ENCODE assay signal across 23 cellular contexts in genomic region chr18:74216661-74217110, GRCh38.
"Had no signal": no experiment of that assay in that cellular context is flagged by ENCODE, and none has a peak within 500 bp of the region (broad histone marks: within the 10 kb centered on the region; RNA-seq: fewer than 3 reads in every experiment).

No MANE protein-coding gene starts in this region.

- H3K27ac ChIP-seq: coronary artery, left ventricle myocardium inferior, lower lobe of right lung, ovary, sigmoid colon, spleen, testis, tibial artery, upper lobe of right lung, uterus had no signal

- H3K9me3 ChIP-seq: left ventricle myocardium inferior, lower lobe of right lung, ovary, sigmoid colon, spleen, testis, tibial artery, upper lobe of right lung, uterus had no signal

- H3K4me3 ChIP-seq: coronary artery, left ventricle myocardium inferior, lower lobe of right lung, ovary, sigmoid colon, spleen, testis, tibial artery, upper lobe of right lung, uterus had no signal

- H3K27me3 ChIP-seq: ovary, sigmoid colon, testis, upper lobe of right lung, uterus had no signal

- DNase-seq: dermis blood vessel endothelial cell; effector memory CD8-positive, alpha-beta T cell; erythroblast; left cardiac atrium; left ventricle myocardium inferior; naive thymus-derived CD8-positive, alpha-beta T cell; nephron progenitor cell; occipital lobe; ovary; sigmoid colon; spleen; stimulated activated CD4-positive, alpha-beta T cell treated with anti-CD3 and anti-CD28 coated beads, Interleukin-4, amount 100 ng/mL, for 4 hours; stimulated activated naive CD8-positive, alpha-beta T cell treated with anti-CD3 and anti-CD28 coated beads, Interleukin-15, Interleukin-2, amounts not matched to agents 100 U/mL and 50 U/mL, for 24 hours; substantia nigra; testis; tibial artery; uterus had no signal

- FAIRE-seq: endometrium, frontal cortex had no signal

- ATAC-seq: effector memory CD8-positive, alpha-beta T cell; naive thymus-derived CD8-positive, alpha-beta T cell; stimulated activated memory B cell treated with anti-CD40 and anti-IgM and Interleukin-4, amounts not matched to agents 10 μg/mL and 1 μg/mL and 100 μg/mL, for 72 hours; stimulated activated naive CD8-positive, alpha-beta T cell treated with anti-CD3 and anti-CD28 coated beads, Interleukin-15, Interleukin-2, amounts not matched to agents 100 U/mL and 50 U/mL, for 24 hours had no signal

- H3K4me1 ChIP-seq: left ventricle myocardium inferior, lower lobe of right lung, sigmoid colon, spleen, testis, tibial artery, upper lobe of right lung, uterus had no signal

- H3K36me3 ChIP-seq: left ventricle myocardium inferior, lower lobe of right lung, ovary, sigmoid colon, spleen, tibial artery, upper lobe of right lung, uterus had no signal
